Comparison of ENCODE assay signal across 22 cellular contexts in genomic region chr22:43747877-43748276, GRCh38.
"Had no signal": no experiment of that assay in that cellular context is flagged by ENCODE, and none has a peak within 500 bp of the region (broad histone marks: within the 10 kb centered on the region; RNA-seq: fewer than 3 reads in every experiment).

No MANE protein-coding gene starts in this region.

- H3K27ac Mint-ChIP-seq: activated CD4-positive, alpha-beta T cell treated with anti-CD3 and anti-CD28 coated beads for 36 hours; activated naive CD4-positive, alpha-beta T cell treated with anti-CD3 and anti-CD28 coated beads for 36 hours; mesothelial cell of epicardium; naive thymus-derived CD8-positive, alpha-beta T cell; neural progenitor cell had no signal

- DNase-seq: activated CD4-positive, alpha-beta T cell treated with anti-CD3 and anti-CD28 coated beads for 36 hours; activated CD4-positive, alpha-beta T cell treated with anti-CD3 and anti-CD28 coated beads, Interleukin-2, amount 50 U/mL, for 4 hours; activated CD8-positive, alpha-beta memory T cell treated with anti-CD3 and anti-CD28 coated beads for 24 hours; activated effector memory CD4-positive, alpha-beta T cell treated with Interleukin-2 at 50 U/mL for 16 hours; activated naive CD4-positive, alpha-beta T cell treated with anti-CD3 and anti-CD28 coated beads for 36 hours; activated T-cell treated with anti-CD3 and anti-CD28 coated beads, Interleukin-2, amount 50 U/mL, for 48 hours; amygdala; cortex of kidney; foreskin melanocyte; hypothalamus; left ventricle myocardium superior; naive thymus-derived CD8-positive, alpha-beta T cell; sigmoid colon; stimulated activated CD4-positive, alpha-beta T cell treated with anti-CD3 and anti-CD28 coated beads, Interleukin-2, amount 100 ng/mL, for 48 hours; stimulated activated CD8-positive, alpha-beta memory T cell treated with anti-CD3 and anti-CD28 coated beads, Interleukin-4, amount 100 ng/mL, for 48 hours; stimulated activated naive CD4-positive, alpha-beta T cell; testis; trophoblast cell; uterus had no signal

- H3K4me3 Mint-ChIP-seq: activated CD4-positive, alpha-beta T cell treated with anti-CD3 and anti-CD28 coated beads for 36 hours; activated naive CD4-positive, alpha-beta T cell treated with anti-CD3 and anti-CD28 coated beads for 36 hours; mesothelial cell of epicardium; naive thymus-derived CD8-positive, alpha-beta T cell; neural progenitor cell had no signal

- H3K27me3 ChIP-seq: neural progenitor cell, sigmoid colon, testis, uterus had no signal

- H3K36me3 ChIP-seq: neural progenitor cell, sigmoid colon, uterus had no signal

- H3K9me3 ChIP-seq: sigmoid colon, testis, uterus had no signal

- ATAC-seq: activated CD4-positive, alpha-beta T cell treated with anti-CD3 and anti-CD28 coated beads for 36 hours; left ventricle myocardium superior; naive thymus-derived CD8-positive, alpha-beta T cell had no signal

- H3K4me1 Mint-ChIP-seq: activated CD4-positive, alpha-beta T cell treated with anti-CD3 and anti-CD28 coated beads for 36 hours; naive thymus-derived CD8-positive, alpha-beta T cell had no signal

- H3K27ac ChIP-seq: epithelial cell of prostate, neural progenitor cell, sigmoid colon, testis, uterus had no signal

- H3K4me1 ChIP-seq: testis had no signal

- H3K4me3 ChIP-seq: neural progenitor cell, sigmoid colon, testis, uterus had no signal

- H3K9me3 Mint-ChIP-seq: activated naive CD4-positive, alpha-beta T cell treated with anti-CD3 and anti-CD28 coated beads for 36 hours; mesothelial cell of epicardium; naive thymus-derived CD8-positive, alpha-beta T cell; neural progenitor cell had no signal

- H3K36me3 Mint-ChIP-seq: mesothelial cell of epicardium; naive thymus-derived CD8-positive, alpha-beta T cell; neural progenitor cell had no signal
